17 cellular contexts compared by ENCODE assay signal in genomic region chr17:44358066-44358465, GRCh38. TPM values are rescaled to one million over a fixed set of nuclear protein-coding genes. Genes with fewer than 3 reads are reported as not detected.
"Had no signal": no experiment of that assay in that cellular context is flagged by ENCODE, and none has a peak within 500 bp of the region (broad histone marks: within the 10 kb centered on the region; RNA-seq: fewer than 3 reads in every experiment).

No MANE protein-coding gene starts in this region.

- H3K4me3 ChIP-seq: colonic mucosa, esophagus muscularis mucosa, gastrocnemius medialis, heart right ventricle, right atrium auricular region had no signal

- H3K27me3 Mint-ChIP-seq: type B pancreatic cell had no signal

- H3K4me1 ChIP-seq: colonic mucosa had no signal

- H3K36me3 ChIP-seq: colonic mucosa, right atrium auricular region had no signal

- DNase-seq: colonic mucosa; dermis blood vessel endothelial cell; gastrocnemius medialis; heart right ventricle; hypothalamus; kidney glomerular epithelial cell; mammary epithelial cell; naive thymus-derived CD4-positive, alpha-beta T cell; small intestine; stimulated activated CD4-positive, alpha-beta T cell treated with anti-CD3 and anti-CD28 coated beads, Interleukin-12 subunit alpha, Interleukin-12 subunit beta, amount 100 ng/mL, for 4 hours; stimulated activated naive CD4-positive, alpha-beta T cell had no signal

- H3K9me3 ChIP-seq: colonic mucosa, esophagus muscularis mucosa, gastrocnemius medialis, heart right ventricle, neutrophil, right atrium auricular region had no signal

- H3K27ac ChIP-seq: colonic mucosa, epithelial cell of prostate, esophagus muscularis mucosa, gastrocnemius medialis, heart right ventricle, neutrophil, right atrium auricular region had no signal

- H3K4me3 Mint-ChIP-seq: naive thymus-derived CD4-positive, alpha-beta T cell; type B pancreatic cell had no signal

- H3K27me3 ChIP-seq: right atrium auricular region had no signal

- H3K9me3 Mint-ChIP-seq: naive thymus-derived CD4-positive, alpha-beta T cell; type B pancreatic cell had no signal

- ATAC-seq: gastrocnemius medialis; heart right ventricle; left lobe of liver; naive thymus-derived CD4-positive, alpha-beta T cell had no signal

- H3K27ac Mint-ChIP-seq: type B pancreatic cell had no signal

RNA-seq across cellular contexts. Expression of gene ITGA2B, which starts 31.4 kb away (rescaled TPM):
- polyA plus RNA-seq: naive thymus-derived CD4-positive, alpha-beta T cell had no signal

RNA-seq across cellular contexts. Expression of gene RUNDC3A, which starts 49.7 kb away (rescaled TPM):
- total RNA-seq: gastrocnemius medialis, left lobe of liver had no signal
- polyA plus RNA-seq: naive thymus-derived CD4-positive, alpha-beta T cell had no signal
